Comparison of ENCODE assay signal across 13 cellular contexts in the genomic region with DNA sequence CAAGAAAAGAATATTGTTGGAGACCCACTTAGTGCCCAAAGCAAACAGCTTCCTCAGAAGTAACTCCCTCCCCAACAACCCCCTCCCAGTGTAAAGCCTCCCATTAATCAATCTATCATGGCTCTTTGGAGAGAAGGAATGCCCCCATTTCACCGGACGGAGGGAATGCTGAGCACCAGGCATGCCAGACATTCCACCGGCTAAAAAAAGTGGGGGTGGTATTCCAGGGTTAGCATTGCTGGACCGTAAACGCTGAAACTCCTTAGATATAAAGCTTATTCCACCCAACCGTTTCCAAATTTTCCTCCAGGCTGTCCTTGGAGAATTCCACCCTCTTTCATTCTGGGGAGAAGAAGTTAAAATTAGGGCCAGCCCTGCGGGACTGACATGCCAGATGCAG. TPM values are rescaled to one million over a fixed set of nuclear protein-coding genes. Genes with fewer than 3 reads are reported as not detected.
A peak's percentile ranks its signal among the peaks of the same experiment; 100 is the strongest.
DNase-seq lines count a peak whose midpoint lies in the region; ATAC-seq and TF ChIP-seq lines count a peak whose summit lies in the region.
"Had no signal": no experiment of that assay in that cellular context is flagged by ENCODE, and none has a peak within 500 bp of the region (broad histone marks: within the 10 kb centered on the region; RNA-seq: fewer than 3 reads in every experiment).

No MANE protein-coding gene starts in this region.

- in situ Hi-C loops in ACHN (cut with HindIII; ENCODE audit: low pct_ligation_motif_present, low pct_unique_long_range_greater_than_20kb, low sequenced_read_pairs): no loop called here

- no peak overlapping the region for H3K27ac Mint-ChIP-seq in T-helper 17 cell
- H3K27ac Mint-ChIP-seq: effector memory CD8-positive, alpha-beta T cell; natural killer cell treated with Interleukin-12 subunit alpha and Interleukin-12 subunit beta and Interleukin-15 and Interleukin-18, amount 100 ng/mL, for 72 hours had no signal

- H3K4me3 Mint-ChIP-seq in T-helper 17 cell: peak overlapping the region; percentile 10
- H3K4me3 Mint-ChIP-seq: natural killer cell treated with Interleukin-12 subunit alpha and Interleukin-12 subunit beta and Interleukin-15 and Interleukin-18, amount 100 ng/mL, for 72 hours had no signal

- intact Hi-C loops in right cardiac atrium (cut with DNase I): loop anchor here in 3 of 4 donors (10.0 kb wide), 3 partner anchors 48 to 68 kb away; no protein-coding TSS in a partner anchor

- H3K27me3 ChIP-seq in right cardiac atrium (ENCODE audit: control insufficient read depth, insufficient read depth): no peaks in the 10 kb centered on the region
- H3K27me3 ChIP-seq: BE2C had no signal

- peaks cover 8% of the 10 kb centered on the region for H3K36me3 Mint-ChIP-seq in T-helper 17 cell (ENCODE audit: low read depth)

- peak overlapping the region; percentile 62 for H3K4me3 ChIP-seq in right cardiac atrium (ENCODE audit: low read length)

- peaks cover 53% of the 10 kb centered on the region for H3K27me3 Mint-ChIP-seq in T-helper 17 cell

- peaks cover 13% of the 10 kb centered on the region for H3K4me1 Mint-ChIP-seq in T-helper 17 cell

- H3K9me3 ChIP-seq in T-helper 17 cell (ENCODE audit: control insufficient read depth, low read length, poor library complexity, severe bottlenecking) (no peaks in the 10 kb centered on the region), right cardiac atrium (ENCODE audit: control insufficient read depth, low read length) (no peaks in the 10 kb centered on the region)
- H3K9me3 ChIP-seq: BE2C had no signal

- WGBS in right cardiac atrium: 10% methylated on average over 7 of the region's 7 CpGs

- no peak for TF ChIP-seq CTCF in omental fat pad (IDR thresholded peaks at IDR 0.05)

- H3K27ac ChIP-seq in right cardiac atrium (ENCODE audit: low read length): peak overlapping the region; percentile 1

- ATAC-seq in T-helper 17 cell (no peak), right cardiac atrium (no peak), omental fat pad (ENCODE audit: low FRiP score) (peak; percentile 7), GM18498 (IDR thresholded peaks at IDR 0.05; ENCODE audit: unreplicated experiment) (no peak)
- ATAC-seq: effector memory CD8-positive, alpha-beta T cell; natural killer cell treated with Interleukin-12 subunit alpha and Interleukin-12 subunit beta and Interleukin-15 and Interleukin-18, amount 100 ng/mL, for 72 hours; SK-N-SH treated with all-trans-retinoic acid at 6 μM for 48 hours had no signal

- DNase-seq in ACHN: peak; percentile 72
- DNase-seq in T-helper 17 cell: no peak
- no peak for DNase-seq in right cardiac atrium
- DNase-seq in omental fat pad (ENCODE audit: low spot score): no peak
- no peak for DNase-seq in AML-193 (lab: John Stamatoyannopoulos, UW)
- no peak for DNase-seq in stimulated activated naive CD4-positive, alpha-beta T cell (lab: John Stamatoyannopoulos, UW)
- no peak for DNase-seq in DMS153 (lab: John Stamatoyannopoulos, UW)
- DNase-seq: BE2C; effector memory CD8-positive, alpha-beta T cell; NCI-H2171 had no signal

- H3K4me1 ChIP-seq in right cardiac atrium (ENCODE audit: control insufficient read depth, insufficient read depth, low read length): no peaks in the 10 kb centered on the region
- H3K4me1 ChIP-seq: BE2C had no signal

RNA-seq across cellular contexts. Expression of a gene that starts 0.4 kb away (rescaled TPM):
- total RNA-seq in T-helper 17 cell (under 1 TPM in 1 of 2 donors, not detected in 1; 0.07 TPM), right cardiac atrium (10 to 100 TPM; 12.2 to 18.1 (median 16.5) TPM), omental fat pad (10 to 100 TPM in 3 of 4 donors, 1 to 10 TPM in 1; 9.0 to 43.7 (median 16.5) TPM)
- polyA plus RNA-seq in right cardiac atrium: 11.5 TPM
- total RNA-seq: natural killer cell treated with Interleukin-12 subunit alpha and Interleukin-12 subunit beta and Interleukin-15 and Interleukin-18, amount 100 ng/mL, for 72 hours had no signal

Comparison
In these comparisons a context has a peak if more than half of its experiments do, and no peak if none do; other contexts are left out.
1. RNA of a gene that starts 0.4 kb away (total RNA-seq): 9.0 to 43.7 TPM in omental fat pad and 12.2 to 18.1 TPM in right cardiac atrium; 0.07 TPM in T-helper 17 cell; every median in the first group is over 4 times any median in the second.